ENCODE assay signal across 17 cellular contexts in the genomic region with DNA sequence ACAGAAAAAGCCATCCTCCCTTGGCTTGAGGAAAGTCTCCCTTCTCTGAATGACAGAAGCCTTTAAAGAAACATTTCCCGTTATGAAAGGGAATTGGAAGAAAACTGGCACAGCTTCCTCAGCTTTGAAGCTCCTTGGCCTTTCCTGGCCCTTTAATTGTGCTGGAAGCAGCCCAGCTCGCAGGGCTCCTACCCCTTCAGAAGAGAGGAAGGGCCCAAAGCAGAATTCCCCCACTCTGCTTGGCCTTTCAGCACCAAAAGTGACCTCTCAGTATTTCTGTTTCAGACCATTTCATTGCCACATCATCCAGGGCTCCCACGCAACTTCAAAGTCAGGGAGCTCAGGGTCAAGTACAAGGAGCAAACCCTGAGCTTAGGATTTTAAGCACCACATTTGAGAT. TPM values are rescaled to one million over a fixed set of nuclear protein-coding genes. Genes with fewer than 3 reads are reported as not detected.
DNase-seq lines count a peak whose midpoint lies in the region; ATAC-seq and TF ChIP-seq lines count a peak whose summit lies in the region.
"Had no signal": no experiment of that assay in that cellular context is flagged by ENCODE, and none has a peak within 500 bp of the region (broad histone marks: within the 10 kb centered on the region; RNA-seq: fewer than 3 reads in every experiment).

No MANE protein-coding gene starts in this region.

- intact Hi-C loops in heart right ventricle (cut with DNase I): loop anchor here in 4 of 10 donors (5.0 kb wide), 2 partner anchors 68 to 98 kb away; no protein-coding TSS in a partner anchor
- intact Hi-C loops in Right ventricle myocardium inferior (cut with DNase I): loop anchor here (5.0 kb wide), 1 partner anchor 73 kb away; no protein-coding TSS in a partner anchor
- intact Hi-C loops in esophagus muscularis mucosa (cut with DNase I): loop anchor here (10.0 kb wide), 1 partner anchor 95 kb away; no protein-coding TSS in a partner anchor
- intact Hi-C loops in ovary (cut with DNase I): loop anchor here in 1 of 4 donors (10.0 kb wide), 1 partner anchor 95 kb away; no protein-coding TSS in a partner anchor
- intact Hi-C loops in uterus (cut with DNase I; ENCODE audit: low total_unique reads): loop anchor here (10.0 kb wide), 1 partner anchor 95 kb away; no protein-coding TSS in a partner anchor
- intact Hi-C loops in posterior cingulate gyrus (cut with DNase I): no loop called here

- H3K36me3 ChIP-seq in heart right ventricle (no peaks in the 10 kb centered on the region), esophagus muscularis mucosa (no peaks in the 10 kb centered on the region), ovary (no peaks in the 10 kb centered on the region), uterus (no peaks in the 10 kb centered on the region)

- H3K27me3 ChIP-seq in heart right ventricle (peaks cover 0 to 54% (median 8%) of the 10 kb centered on the region in 7 donors), esophagus muscularis mucosa (peaks cover 0 to 27% (median 3%) of the 10 kb centered on the region in 4 donors), ovary (no peaks in the 10 kb centered on the region), uterus (no peaks in the 10 kb centered on the region)

- H3K4me3 ChIP-seq in heart right ventricle (no peak overlapping the region), esophagus muscularis mucosa (no peak overlapping the region), ovary (no peak overlapping the region), uterus (no peak overlapping the region)

- peak overlapping the region in 7 of 10 donors; percentile 12 to 44 (median 33) for H3K27ac ChIP-seq in heart right ventricle
- H3K27ac ChIP-seq in esophagus muscularis mucosa (replicated peaks in 1 of 4): peak overlapping the region; percentile 35 to 78 (median 48)
- H3K27ac ChIP-seq in ovary: no peak overlapping the region
- peak overlapping the region; percentile 84 to 95 for H3K27ac ChIP-seq in uterus

- WGBS in heart right ventricle, 2 donors: 34 to 48% methylated on average over 3 of the region's 3 CpGs
- 41% methylated on average over 3 of the region's 3 CpGs for WGBS in esophagus muscularis mucosa
- WGBS in ovary, 3 donors: 6 to 24% (median 14%) methylated on average over 3 of the region's 3 CpGs

- peak in 1 of 8 donors; percentile 4 for ATAC-seq in heart right ventricle
- no peak for ATAC-seq in Right ventricle myocardium inferior
- ATAC-seq: activated CD8-positive, alpha-beta T cell treated with anti-CD3 and anti-CD28 coated beads, Interleukin-2, amount 10 ng/mL, durations not matched to agents 7 days and 5 days; sciatic nerve; WTC11 had no signal

- H3K4me1 ChIP-seq in heart right ventricle (peaks cover 2 to 86% (median 54%) of the 10 kb centered on the region in 9 donors), esophagus muscularis mucosa (peaks cover 39 to 91% (median 86%) of the 10 kb centered on the region in 4 donors), ovary (ENCODE audit: insufficient read depth) (peaks cover 25% of the 10 kb centered on the region), uterus (peaks cover 16 to 18% of the 10 kb centered on the region in 2 donors)

- H3K9me3 ChIP-seq in heart right ventricle: no peaks in the 10 kb centered on the region
- H3K9me3 ChIP-seq in esophagus muscularis mucosa: no peaks in the 10 kb centered on the region
- H3K9me3 ChIP-seq in ovary: no peaks in the 10 kb centered on the region
- no peaks in the 10 kb centered on the region for H3K9me3 ChIP-seq in uterus

- DNase-seq in heart right ventricle (no peak), Right ventricle myocardium inferior (ENCODE audit: missing footprints) (no peak), esophagus muscularis mucosa (ENCODE audit: extremely low spot score) (no peak), ovary (peak in 3 of 5 donors; percentile 71 to 73 (median 72)), uterus (peak; percentile 44 to 58), NCI-H1694 (lab: John Stamatoyannopoulos, UW) (no peak), posterior cingulate gyrus (no peak)
- no peak for DNase-seq in stimulated activated CD4-positive, alpha-beta T cell treated with anti-CD3 and anti-CD28 coated beads, Interleukin-4, amount 100 ng/mL, for 1 hour
- DNase-seq: activated CD8-positive, alpha-beta T cell treated with anti-CD3 and anti-CD28 coated beads, Interleukin-2, amount 10 ng/mL, durations not matched to agents 7 days and 5 days; activated T-cell treated with anti-CD3 and anti-CD28 coated beads, Interleukin-2, amount 50 U/mL, for 24 hours; KBM-7; MV-4-11; NCI-H187; NCI-H526 treated with DMSO at 0.1 percent for 48 hours; T1000 had no signal

- TF ChIP-seq POLR2A in esophagus muscularis mucosa (IDR thresholded peaks at IDR 0.05; ENCODE audit: low read depth) (no peak), ovary (IDR thresholded peaks at IDR 0.05) (no peak), uterus (IDR thresholded peaks at IDR 0.05) (no peak)

- TF ChIP-seq CTCF in heart right ventricle (IDR thresholded peaks at IDR 0.05) (no peak), esophagus muscularis mucosa (IDR thresholded peaks at IDR 0.05) (no peak), ovary (IDR thresholded peaks at IDR 0.05) (no peak), uterus (IDR thresholded peaks at IDR 0.05) (no peak)

- TF ChIP-seq EP300 in esophagus muscularis mucosa (IDR thresholded peaks at IDR 0.05) (no peak), ovary (IDR thresholded peaks at IDR 0.05) (no peak)

RNA-seq across cellular contexts. Expression of gene AFAP1L2, which starts 4.2 kb away (rescaled TPM):
- total RNA-seq in heart right ventricle: 1 to 10 TPM; 2.9 to 5.0 (median 4.5) TPM
- 1 to 10 TPM; 3.0 to 3.6 TPM for polyA plus RNA-seq in heart right ventricle
- total RNA-seq in Right ventricle myocardium inferior: 5.7 TPM
- 10 to 100 TPM; 18.5 to 23.2 (median 19.9) TPM for total RNA-seq in esophagus muscularis mucosa
- 10 to 100 TPM in 6 of 7 donors, 1 to 10 TPM in 1; 9.8 to 53.7 (median 25.3) TPM for total RNA-seq in ovary
- polyA plus RNA-seq in ovary: 10 to 100 TPM; 18.7 to 19.5 TPM
- 10 to 100 TPM; 28.4 to 86.6 (median 48.6) TPM for total RNA-seq in uterus

Comparison
In these comparisons a context has a peak if more than half of its experiments do, and no peak if none do; other contexts are left out.
1. DNase-seq: peak in ovary (3 of 5) and uterus (2 of 2); none in heart right ventricle (0 of 2), Right ventricle myocardium inferior (single experiment), esophagus muscularis mucosa (single experiment), NCI-H1694 (single experiment), stimulated activated CD4-positive, alpha-beta T cell treated with anti-CD3 and anti-CD28 coated beads, Interleukin-4, amount 100 ng/mL, for 1 hour (single experiment) and posterior cingulate gyrus (0 of 10).
2. H3K27ac ChIP-seq: peak in heart right ventricle (7 of 10), esophagus muscularis mucosa (4 of 4) and uterus (2 of 2); none in ovary (0 of 2).